ENCODE assay signal across 8 cellular contexts in genomic region chr5:37837101-37838032, GRCh38. TPM values are rescaled to one million over a fixed set of nuclear protein-coding genes. Genes with fewer than 3 reads are reported as not detected.
A peak's percentile ranks its signal among the peaks of the same experiment; 100 is the strongest.
DNase-seq lines count a peak whose midpoint lies in the region; ATAC-seq and TF ChIP-seq lines count a peak whose summit lies in the region.

No MANE protein-coding gene starts in this region.

- peaks cover 37% of the 10 kb centered on the region for H3K4me1 Mint-ChIP-seq in activated T-cell treated with anti-CD3 and anti-CD28 coated beads, Interleukin-2, amount 50 U/mL, for 72 hours (ENCODE audit: low read depth)

- POLR2A ChIA-PET in AG04450 (lab: Yijun Ruan, JAX) = interaction anchor here (1.0 kb wide), 1 partner anchor 115 kb away, joined by 3 read pairs; no protein-coding TSS in a partner anchor

- H3K27me3 Mint-ChIP-seq in activated T-cell treated with anti-CD3 and anti-CD28 coated beads, Interleukin-2, amount 50 U/mL, for 72 hours (ENCODE audit: low read depth) = peaks cover 85% of the 10 kb centered on the region

- peak; percentile 40 for ATAC-seq in GM18858 (IDR thresholded peaks at IDR 0.05; ENCODE audit: unreplicated experiment)
- peak; percentile 60 for ATAC-seq in HG03139 (IDR thresholded peaks at IDR 0.05; ENCODE audit: unreplicated experiment)
- peak; percentile 74 to 76 for ATAC-seq in activated T-cell treated with anti-CD3 and anti-CD28 coated beads, Interleukin-2, amount 50 U/mL, for 72 hours (replicated peaks in 1 of 2)

- DNase-seq in AG04450 (ENCODE audit: low read depth, low spot score) = peak; percentile 65
- DNase-seq in NCI-H69 (lab: John Stamatoyannopoulos, UW) = peak; percentile 74
- DNase-seq in activated T-cell treated with anti-CD3 and anti-CD28 coated beads, Interleukin-2, amount 50 U/mL, for 72 hours = peak; percentile 82 to 83
- peak; percentile 75 for DNase-seq in germinal center (ENCODE audit: low spot score)
- peak; percentile 52 for DNase-seq in occipital lobe (lab: John Stamatoyannopoulos, UW)
- peak; percentile 27 to 37 for DNase-seq in tibial nerve (ENCODE audit: low spot score in 2 of 2)

- H3K36me3 ChIP-seq in tibial nerve = no peaks in the 10 kb centered on the region

- peaks cover 0 to 1% of the 10 kb centered on the region in 2 donors for H3K36me3 Mint-ChIP-seq in activated T-cell treated with anti-CD3 and anti-CD28 coated beads, Interleukin-2, amount 50 U/mL, for 72 hours (ENCODE audit: insufficient read depth in 2 of 2)

- H3K27ac Mint-ChIP-seq in activated T-cell treated with anti-CD3 and anti-CD28 coated beads, Interleukin-2, amount 50 U/mL, for 72 hours = no peak overlapping the region

- TF ChIP-seq POLR2A in tibial nerve (IDR thresholded peaks at IDR 0.05) = no peak

- CTCF ChIA-PET in AG04450 (lab: Charles Lee) = interaction anchor here (0.5 to 1.7 kb wide), 22 partner anchors 9 to 527 kb away, joined by 3 to 42 read pairs (median 4); no protein-coding TSS in a partner anchor

- WGBS in tibial nerve, 2 donors = 3% methylated on average over 46 to 53 of the region's 60 CpGs

- H3K27me3 ChIP-seq in AG04450 (ENCODE audit: control insufficient read depth, insufficient read depth, low read length) (peaks cover 3% of the 10 kb centered on the region), tibial nerve (peaks cover 4 to 96% of the 10 kb centered on the region in 2 donors)

- H3K4me3 ChIP-seq in AG04450 (ENCODE audit: low read depth, low read length) = peak overlapping the region; percentile 74
- H3K4me3 ChIP-seq in tibial nerve = peak overlapping the region in 3 of 4 donors; percentile 7 to 52 (median 28)

- H3K4me1 ChIP-seq in tibial nerve = peaks cover 0 to 64% (median 10%) of the 10 kb centered on the region in 4 donors

- H3K9me3 Mint-ChIP-seq in activated T-cell treated with anti-CD3 and anti-CD28 coated beads, Interleukin-2, amount 50 U/mL, for 72 hours = no peaks in the 10 kb centered on the region

- TF ChIP-seq CTCF in AG04450 (IDR thresholded peaks at IDR 0.05; ENCODE audit: low read depth, low read length) (peak; percentile 88), tibial nerve (IDR thresholded peaks at IDR 0.05) (peak; percentile 46 to 68 (median 62))

- peak overlapping the region; percentile 70 for H3K27ac ChIP-seq in AG04450 (ENCODE audit: low read depth, low read length)
- H3K27ac ChIP-seq in tibial nerve = peak overlapping the region in 1 of 4 donors; percentile 21

- H3K9me3 ChIP-seq in AG04450 (ENCODE audit: control insufficient read depth, insufficient read depth, low read length) = no peaks in the 10 kb centered on the region; the same call in 1 of the 2 replicates
- H3K9me3 ChIP-seq in tibial nerve = peaks cover 0 to 3% (median 0%) of the 10 kb centered on the region in 4 donors

- peak overlapping the region; percentile 72 to 82 for H3K4me3 Mint-ChIP-seq in activated T-cell treated with anti-CD3 and anti-CD28 coated beads, Interleukin-2, amount 50 U/mL, for 72 hours

- no peak for TF ChIP-seq EP300 in tibial nerve (IDR thresholded peaks at IDR 0.05)

RNA-seq across cellular contexts. Expression of gene GDNF, which starts 2.5 kb away (rescaled TPM):
- polyA plus RNA-seq in AG04450 (2011; rRNA removed) = 2.2 and 2.8 TPM in 2 replicates
- 2.8 and 2.9 TPM in 2 replicates for polyA minus RNA-seq in AG04450 (2011; rRNA and poly(A)+ RNA removed)
- total RNA-seq in activated T-cell treated with anti-CD3 and anti-CD28 coated beads, Interleukin-2, amount 50 U/mL, for 72 hours = not detected
- total RNA-seq in occipital lobe (not detected), tibial nerve (not detected)

Comparison
In these comparisons a context has a peak if more than half of its experiments do, and no peak if none do; other contexts are left out.
1. DNase-seq: peak in every context shown above with its lines; median percentile 82 in activated T-cell treated with anti-CD3 and anti-CD28 coated beads, Interleukin-2, amount 50 U/mL, for 72 hours; 75 in germinal center; 74 in NCI-H69; 65 in AG04450; 52 in occipital lobe; 32 in tibial nerve.